In genomic region chr20:48286571-48287551, GRCh38 we compare ENCODE assay signal across 11 cellular contexts.
DNase-seq lines count a peak whose midpoint lies in the region; ATAC-seq, FAIRE-seq and TF ChIP-seq lines count a peak whose summit lies in the region.
"Had no signal": no experiment of that assay in that cellular context is flagged by ENCODE, and none has a peak within 500 bp of the region (broad histone marks: within the 10 kb centered on the region; RNA-seq: fewer than 3 reads in every experiment).

No MANE protein-coding gene starts in this region.

- peaks cover 0 to 13% of the 10 kb centered on the region in 2 donors for H3K4me1 ChIP-seq in right atrium auricular region
- H3K4me1 ChIP-seq in endothelial cell of umbilical vein (ENCODE audit: control insufficient read depth, extremely low read depth, insufficient read depth, low read length) = peaks cover 39% of the 10 kb centered on the region
- H3K4me1 ChIP-seq in upper lobe of right lung = peaks cover 19% of the 10 kb centered on the region

- no TSS peak for BruUV-seq in endothelial cell of umbilical vein (replicated peaks; lab: Mats Ljungman, UMichigan)

- DNase-seq in Right ventricle myocardium inferior (ENCODE audit: missing footprints) (no peak), right atrium auricular region (ENCODE audit: low spot score) (no peak), endothelial cell of umbilical vein (ENCODE audit: low read depth, low spot score) (peak; percentile 54), mucosa of gallbladder (ENCODE audit: low spot score) (peak; percentile 26), upper lobe of right lung (no peak), GOT3 (lab: John Stamatoyannopoulos, UW) (no peak), NCI-H128 (lab: John Stamatoyannopoulos, UW; ENCODE audit: unreplicated experiment) (no peak), GM12891 (ENCODE audit: insufficient read length, low spot score) (no peak)
- DNase-seq: activated naive CD4-positive, alpha-beta T cell treated with anti-CD3 and anti-CD28 coated beads for 36 hours; NCI-H226 had no signal

- TF ChIP-seq CTCF in right atrium auricular region (IDR thresholded peaks at IDR 0.05) (no peak), endothelial cell of umbilical vein (IDR thresholded peaks at IDR 0.05; ENCODE audit: extremely low read depth in 1 of 2, insufficient read depth in 1 of 2, low read depth in 1 of 2, low read length in 2 of 2) (no peak), upper lobe of right lung (IDR thresholded peaks at IDR 0.05) (no peak)

- ATAC-seq in Right ventricle myocardium inferior (peak; percentile 16), upper lobe of right lung (peak; percentile 26)

- H3K9me3 ChIP-seq in right atrium auricular region = no peaks in the 10 kb centered on the region
- no peaks in the 10 kb centered on the region for H3K9me3 ChIP-seq in endothelial cell of umbilical vein (replicated peaks; ENCODE audit: control insufficient read depth, insufficient read depth, low read length)
- H3K9me3 ChIP-seq in upper lobe of right lung = no peaks in the 10 kb centered on the region

- no peaks in the 10 kb centered on the region for H3K79me2 ChIP-seq in endothelial cell of umbilical vein (ENCODE audit: control insufficient read depth, insufficient read depth, low read length)

- dilution Hi-C loops in endothelial cell of umbilical vein (cut with MboI; ENCODE audit: extremely low pct_ligation_motif_present, low sequenced_read_pairs) = no loop called here

- H3K27me3 ChIP-seq in right atrium auricular region (no peaks in the 10 kb centered on the region), endothelial cell of umbilical vein (ENCODE audit: control insufficient read depth in 2 of 2, insufficient read depth in 2 of 2, low read length in 2 of 2) (no peaks in the 10 kb centered on the region), upper lobe of right lung (no peaks in the 10 kb centered on the region)

- H3K9me1 ChIP-seq in endothelial cell of umbilical vein (replicated peaks; ENCODE audit: control insufficient read depth, extremely low read depth, insufficient read depth, low read length) = no peaks in the 10 kb centered on the region

- no peaks in the 10 kb centered on the region for H4K20me1 ChIP-seq in endothelial cell of umbilical vein (replicated peaks; ENCODE audit: control insufficient read depth, extremely low read depth, insufficient read depth, low read length)

- peak; percentile 50 for FAIRE-seq in endothelial cell of umbilical vein (lab: Jason Lieb, UNC)
- no peak for FAIRE-seq in GM12891 (lab: Jason Lieb, UNC)
- FAIRE-seq: endometrium had no signal

- H3K36me3 ChIP-seq in right atrium auricular region (no peaks in the 10 kb centered on the region), endothelial cell of umbilical vein (ENCODE audit: control insufficient read depth in 2 of 2, extremely low read depth in 1 of 2, insufficient read depth in 2 of 2, low read length in 2 of 2) (no peaks in the 10 kb centered on the region), upper lobe of right lung (no peaks in the 10 kb centered on the region)

- POLR2A ChIA-PET in endothelial cell of umbilical vein (lab: Charles Lee) = no interaction called here

- H3K4me3 ChIP-seq in right atrium auricular region (no peak overlapping the region), endothelial cell of umbilical vein (replicated peaks in 1 of 3; ENCODE audit: insufficient read depth in 1 of 3, low read depth in 1 of 3, low read length in 3 of 3) (no peak overlapping the region), upper lobe of right lung (no peak overlapping the region)

- TF ChIP-seq POLR2A in endothelial cell of umbilical vein (IDR thresholded peaks at IDR 0.05; ENCODE audit: low read depth, low read length) = no peak
- TF ChIP-seq POLR2A in GM12891 (IDR thresholded peaks at IDR 0.05; ENCODE audit: low read depth, low read length) = no peak

- peak overlapping the region; percentile 38 for H3K9ac ChIP-seq in endothelial cell of umbilical vein (replicated peaks; ENCODE audit: extremely low read depth, insufficient read depth, low read length)

- CTCF ChIA-PET in endothelial cell of umbilical vein (lab: Charles Lee) = interaction anchor here (0.6 to 1.3 kb wide), 4 partner anchors 9 to 500 kb away, joined by 3 to 5 read pairs (median 4); no protein-coding TSS in a partner anchor

- intact Hi-C loops in Right ventricle myocardium inferior (cut with DNase I) (no loop called here), endothelial cell of umbilical vein (cut with micrococcal nuclease) (no loop called here), upper lobe of right lung (cut with DNase I) (no loop called here)

- H3K4me2 ChIP-seq in endothelial cell of umbilical vein (ENCODE audit: insufficient read depth, low read length) = no peak overlapping the region

- peak overlapping the region; percentile 66 for H2AFZ ChIP-seq in endothelial cell of umbilical vein (ENCODE audit: low read depth, low read length)

- no peak overlapping the region for H3K27ac ChIP-seq in right atrium auricular region
- peak overlapping the region; percentile 44 for H3K27ac ChIP-seq in endothelial cell of umbilical vein (ENCODE audit: insufficient read depth, low read depth, low read length)
- peak overlapping the region; percentile 32 for H3K27ac ChIP-seq in upper lobe of right lung

TF ChIP-seq in endothelial cell of umbilical vein, 7 proteins besides CTCF, POLR2A, EP300 and RAD21:
- TF ChIP-seq EZH2 (IDR thresholded peaks at IDR 0.05; ENCODE audit: borderline replicate concordance, low read depth, low read length, severe bottlenecking) = no peak
- TF ChIP-seq POLR2AphosphoS5 (IDR thresholded peaks at IDR 0.05; ENCODE audit: insufficient read depth, low read depth, low read length) = no peak
- TF ChIP-seq GATA2 (IDR thresholded peaks at IDR 0.05; ENCODE audit: insufficient read depth, insufficient read length, low read depth, low read length) = no peak
- TF ChIP-seq JUN (IDR thresholded peaks at IDR 0.05; ENCODE audit: borderline replicate concordance, insufficient read depth, insufficient read length, low read depth) = no peak
- TF ChIP-seq MYC (IDR thresholded peaks at IDR 0.05; ENCODE audit: low read depth, low read length) = no peak
- TF ChIP-seq FOS (IDR thresholded peaks at IDR 0.05; ENCODE audit: borderline replicate concordance, insufficient read depth, low read length) = no peak
TF ChIP-seq in endothelial cell of umbilical vein: peak in this region for 0.

TF ChIP-seq in GM12891, 5 proteins besides CTCF, POLR2A, EP300 and RAD21:
- TF ChIP-seq SPI1 (IDR thresholded peaks at IDR 0.05; ENCODE audit: low read depth, low read length) (no peak), POLR2AphosphoS5 (IDR thresholded peaks at IDR 0.05; ENCODE audit: low read depth, low read length) (no peak)

Comparison
In these comparisons a context has a peak if more than half of its experiments do, and no peak if none do; other contexts are left out.
1. DNase-seq: peak in endothelial cell of umbilical vein (single experiment) and mucosa of gallbladder (single experiment); none in Right ventricle myocardium inferior (single experiment), right atrium auricular region (single experiment), upper lobe of right lung (single experiment), GOT3 (single experiment), NCI-H128 (single experiment) and GM12891 (single experiment).
2. H3K27ac ChIP-seq: peak in endothelial cell of umbilical vein (single experiment) and upper lobe of right lung (single experiment); none in right atrium auricular region (0 of 2).